In the genomic region with DNA sequence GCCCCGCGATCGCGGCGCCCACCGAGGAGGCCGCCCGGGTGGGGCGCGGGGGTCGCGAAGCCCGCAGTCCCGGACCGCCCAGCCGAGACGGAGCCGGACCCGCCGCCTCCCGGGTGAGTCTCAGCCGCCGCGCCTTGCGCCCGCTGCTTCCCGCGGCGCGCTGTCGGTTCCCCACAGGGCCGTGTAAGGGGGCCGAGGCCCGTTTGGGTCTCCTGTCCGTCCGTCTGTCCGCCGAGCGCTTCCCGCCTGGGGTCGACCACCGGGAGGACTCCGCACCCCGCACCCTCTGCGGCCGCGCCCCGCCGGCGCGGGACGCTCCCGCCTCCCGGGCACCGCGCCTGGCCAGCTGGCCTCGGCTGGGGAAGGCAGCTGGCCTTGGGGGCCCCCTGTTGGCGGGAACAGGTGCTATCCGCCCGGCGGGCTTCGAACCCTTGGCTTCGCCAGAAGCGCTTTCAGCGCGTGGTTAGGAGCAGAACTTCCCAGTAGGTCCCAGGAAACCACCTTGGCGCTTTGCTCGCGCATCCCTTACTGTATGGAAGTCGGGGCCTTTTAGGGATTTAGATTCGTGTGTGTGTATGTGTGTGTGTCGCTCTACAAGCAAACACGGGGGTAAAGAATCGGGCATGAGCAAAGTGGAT, we compare ENCODE assay signal across 1 cellular context.
TF ChIP-seq lines count a peak whose summit lies in the region.

No MANE protein-coding gene starts in this region.

TF ChIP-seq in GM12878, 131 proteins besides CTCF, POLR2A, EP300 and RAD21 (continued from another document):
- TF ChIP-seq, protein P1, sequence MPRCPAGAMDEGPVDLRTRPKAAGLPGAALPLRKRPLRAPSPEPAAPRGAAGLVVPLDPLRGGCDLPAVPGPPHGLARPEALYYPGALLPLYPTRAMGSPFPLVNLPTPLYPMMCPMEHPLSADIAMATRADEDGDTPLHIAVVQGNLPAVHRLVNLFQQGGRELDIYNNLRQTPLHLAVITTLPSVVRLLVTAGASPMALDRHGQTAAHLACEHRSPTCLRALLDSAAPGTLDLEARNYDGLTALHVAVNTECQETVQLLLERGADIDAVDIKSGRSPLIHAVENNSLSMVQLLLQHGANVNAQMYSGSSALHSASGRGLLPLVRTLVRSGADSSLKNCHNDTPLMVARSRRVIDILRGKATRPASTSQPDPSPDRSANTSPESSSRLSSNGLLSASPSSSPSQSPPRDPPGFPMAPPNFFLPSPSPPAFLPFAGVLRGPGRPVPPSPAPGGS (IDR thresholded peaks at IDR 0.05; ENCODE audit: borderline replicate concordance, insufficient read depth, low read depth, low read length, poor library complexity, severe bottlenecking): no peak
- TF ChIP-seq BRCA1 (IDR thresholded peaks at IDR 0.05; ENCODE audit: low read depth, low read length): no peak
- no peak for TF ChIP-seq SMAD5 (IDR thresholded peaks at IDR 0.05; ENCODE audit: low read depth)
- TF ChIP-seq RB1 (IDR thresholded peaks at IDR 0.05; ENCODE audit: borderline replicate concordance): peak; percentile 83; the same call in 1 of the 2 replicates
- no peak for TF ChIP-seq JUNB (IDR thresholded peaks at IDR 0.05)
- TF ChIP-seq, protein P2, sequence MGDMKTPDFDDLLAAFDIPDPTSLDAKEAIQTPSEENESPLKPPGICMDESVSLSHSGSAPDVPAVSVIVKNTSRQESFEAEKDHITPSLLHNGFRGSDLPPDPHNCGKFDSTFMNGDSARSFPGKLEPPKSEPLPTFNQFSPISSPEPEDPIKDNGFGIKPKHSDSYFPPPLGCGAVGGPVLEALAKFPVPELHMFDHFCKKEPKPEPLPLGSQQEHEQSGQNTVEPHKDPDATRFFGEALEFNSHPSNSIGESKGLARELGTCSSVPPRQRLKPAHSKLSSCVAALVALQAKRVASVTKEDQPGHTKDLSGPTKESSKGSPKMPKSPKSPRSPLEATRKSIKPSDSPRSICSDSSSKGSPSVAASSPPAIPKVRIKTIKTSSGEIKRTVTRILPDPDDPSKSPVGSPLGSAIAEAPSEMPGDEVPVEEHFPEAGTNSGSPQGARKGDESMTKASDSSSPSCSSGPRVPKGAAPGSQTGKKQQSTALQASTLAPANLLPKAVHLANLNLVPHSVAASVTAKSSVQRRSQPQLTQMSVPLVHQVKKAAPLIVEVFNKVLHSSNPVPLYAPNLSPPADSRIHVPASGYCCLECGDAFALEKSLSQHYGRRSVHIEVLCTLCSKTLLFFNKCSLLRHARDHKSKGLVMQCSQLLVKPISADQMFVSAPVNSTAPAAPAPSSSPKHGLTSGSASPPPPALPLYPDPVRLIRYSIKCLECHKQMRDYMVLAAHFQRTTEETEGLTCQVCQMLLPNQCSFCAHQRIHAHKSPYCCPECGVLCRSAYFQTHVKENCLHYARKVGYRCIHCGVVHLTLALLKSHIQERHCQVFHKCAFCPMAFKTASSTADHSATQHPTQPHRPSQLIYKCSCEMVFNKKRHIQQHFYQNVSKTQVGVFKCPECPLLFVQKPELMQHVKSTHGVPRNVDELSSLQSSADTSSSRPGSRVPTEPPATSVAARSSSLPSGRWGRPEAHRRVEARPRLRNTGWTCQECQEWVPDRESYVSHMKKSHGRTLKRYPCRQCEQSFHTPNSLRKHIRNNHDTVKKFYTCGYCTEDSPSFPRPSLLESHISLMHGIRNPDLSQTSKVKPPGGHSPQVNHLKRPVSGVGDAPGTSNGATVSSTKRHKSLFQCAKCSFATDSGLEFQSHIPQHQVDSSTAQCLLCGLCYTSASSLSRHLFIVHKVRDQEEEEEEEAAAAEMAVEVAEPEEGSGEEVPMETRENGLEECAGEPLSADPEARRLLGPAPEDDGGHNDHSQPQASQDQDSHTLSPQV (IDR thresholded peaks at IDR 0.05): peak; percentile 59; the same call in 1 of the 2 replicates
- 0 out of 2 replicates have a peak, but pooled peaks have one; percentile 32 for TF ChIP-seq YY1 (IDR thresholded peaks at IDR 0.05; ENCODE audit: low read depth, low read length)
- TF ChIP-seq YBX1 (IDR thresholded peaks at IDR 0.05): no peak
- no peak for TF ChIP-seq PAX8 (IDR thresholded peaks at IDR 0.05)
- TF ChIP-seq, protein P3, sequence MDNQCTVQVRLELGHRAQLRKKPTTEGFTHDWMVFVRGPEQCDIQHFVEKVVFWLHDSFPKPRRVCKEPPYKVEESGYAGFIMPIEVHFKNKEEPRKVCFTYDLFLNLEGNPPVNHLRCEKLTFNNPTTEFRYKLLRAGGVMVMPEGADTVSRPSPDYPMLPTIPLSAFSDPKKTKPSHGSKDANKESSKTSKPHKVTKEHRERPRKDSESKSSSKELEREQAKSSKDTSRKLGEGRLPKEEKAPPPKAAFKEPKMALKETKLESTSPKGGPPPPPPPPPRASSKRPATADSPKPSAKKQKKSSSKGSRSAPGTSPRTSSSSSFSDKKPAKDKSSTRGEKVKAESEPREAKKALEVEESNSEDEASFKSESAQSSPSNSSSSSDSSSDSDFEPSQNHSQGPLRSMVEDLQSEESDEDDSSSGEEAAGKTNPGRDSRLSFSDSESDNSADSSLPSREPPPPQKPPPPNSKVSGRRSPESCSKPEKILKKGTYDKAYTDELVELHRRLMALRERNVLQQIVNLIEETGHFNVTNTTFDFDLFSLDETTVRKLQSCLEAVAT (IDR thresholded peaks at IDR 0.05): no peak
- no peak for TF ChIP-seq MTA2 (IDR thresholded peaks at IDR 0.05; ENCODE audit: low read depth)
- TF ChIP-seq, protein P4, sequence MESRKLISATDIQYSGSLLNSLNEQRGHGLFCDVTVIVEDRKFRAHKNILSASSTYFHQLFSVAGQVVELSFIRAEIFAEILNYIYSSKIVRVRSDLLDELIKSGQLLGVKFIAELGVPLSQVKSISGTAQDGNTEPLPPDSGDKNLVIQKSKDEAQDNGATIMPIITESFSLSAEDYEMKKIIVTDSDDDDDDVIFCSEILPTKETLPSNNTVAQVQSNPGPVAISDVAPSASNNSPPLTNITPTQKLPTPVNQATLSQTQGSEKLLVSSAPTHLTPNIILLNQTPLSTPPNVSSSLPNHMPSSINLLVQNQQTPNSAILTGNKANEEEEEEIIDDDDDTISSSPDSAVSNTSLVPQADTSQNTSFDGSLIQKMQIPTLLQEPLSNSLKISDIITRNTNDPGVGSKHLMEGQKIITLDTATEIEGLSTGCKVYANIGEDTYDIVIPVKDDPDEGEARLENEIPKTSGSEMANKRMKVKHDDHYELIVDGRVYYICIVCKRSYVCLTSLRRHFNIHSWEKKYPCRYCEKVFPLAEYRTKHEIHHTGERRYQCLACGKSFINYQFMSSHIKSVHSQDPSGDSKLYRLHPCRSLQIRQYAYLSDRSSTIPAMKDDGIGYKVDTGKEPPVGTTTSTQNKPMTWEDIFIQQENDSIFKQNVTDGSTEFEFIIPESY (IDR thresholded peaks at IDR 0.05): 0 out of 2 replicates have a peak, but pooled peaks have one; percentile 6
- no peak for TF ChIP-seq ATF7 (IDR thresholded peaks at IDR 0.05; ENCODE audit: low read depth)
- TF ChIP-seq, protein P5, sequence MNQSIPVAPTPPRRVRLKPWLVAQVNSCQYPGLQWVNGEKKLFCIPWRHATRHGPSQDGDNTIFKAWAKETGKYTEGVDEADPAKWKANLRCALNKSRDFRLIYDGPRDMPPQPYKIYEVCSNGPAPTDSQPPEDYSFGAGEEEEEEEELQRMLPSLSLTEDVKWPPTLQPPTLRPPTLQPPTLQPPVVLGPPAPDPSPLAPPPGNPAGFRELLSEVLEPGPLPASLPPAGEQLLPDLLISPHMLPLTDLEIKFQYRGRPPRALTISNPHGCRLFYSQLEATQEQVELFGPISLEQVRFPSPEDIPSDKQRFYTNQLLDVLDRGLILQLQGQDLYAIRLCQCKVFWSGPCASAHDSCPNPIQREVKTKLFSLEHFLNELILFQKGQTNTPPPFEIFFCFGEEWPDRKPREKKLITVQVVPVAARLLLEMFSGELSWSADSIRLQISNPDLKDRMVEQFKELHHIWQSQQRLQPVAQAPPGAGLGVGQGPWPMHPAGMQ (IDR thresholded peaks at IDR 0.05; ENCODE audit: borderline replicate concordance): no peak
- 0 out of 4 replicates have a peak, but pooled peaks of 1 of the 2 experiments have one; percentile 8 for TF ChIP-seq IKZF2 (IDR thresholded peaks at IDR 0.05)
- TF ChIP-seq SPI1 (IDR thresholded peaks at IDR 0.05; ENCODE audit: borderline replicate concordance, insufficient read depth, low read depth, low read length): no peak
- peak; percentile 97 for TF ChIP-seq TCF3 (IDR thresholded peaks at IDR 0.05; ENCODE audit: borderline replicate concordance, insufficient read depth, low read depth, low read length)
- no peak for TF ChIP-seq SP1 (IDR thresholded peaks at IDR 0.05; ENCODE audit: low read depth, low read length)
- TF ChIP-seq ZNF274 (IDR thresholded peaks at IDR 0.05; ENCODE audit: insufficient read depth, insufficient read length): no peak
- TF ChIP-seq, protein P6, sequence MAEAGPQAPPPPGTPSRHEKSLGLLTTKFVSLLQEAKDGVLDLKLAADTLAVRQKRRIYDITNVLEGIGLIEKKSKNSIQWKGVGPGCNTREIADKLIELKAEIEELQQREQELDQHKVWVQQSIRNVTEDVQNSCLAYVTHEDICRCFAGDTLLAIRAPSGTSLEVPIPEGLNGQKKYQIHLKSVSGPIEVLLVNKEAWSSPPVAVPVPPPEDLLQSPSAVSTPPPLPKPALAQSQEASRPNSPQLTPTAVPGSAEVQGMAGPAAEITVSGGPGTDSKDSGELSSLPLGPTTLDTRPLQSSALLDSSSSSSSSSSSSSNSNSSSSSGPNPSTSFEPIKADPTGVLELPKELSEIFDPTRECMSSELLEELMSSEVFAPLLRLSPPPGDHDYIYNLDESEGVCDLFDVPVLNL (IDR thresholded peaks at IDR 0.05; ENCODE audit: low read depth, low read length): no peak
- no peak for TF ChIP-seq BACH1 (IDR thresholded peaks at IDR 0.05; ENCODE audit: borderline replicate concordance)
- TF ChIP-seq, protein P7, sequence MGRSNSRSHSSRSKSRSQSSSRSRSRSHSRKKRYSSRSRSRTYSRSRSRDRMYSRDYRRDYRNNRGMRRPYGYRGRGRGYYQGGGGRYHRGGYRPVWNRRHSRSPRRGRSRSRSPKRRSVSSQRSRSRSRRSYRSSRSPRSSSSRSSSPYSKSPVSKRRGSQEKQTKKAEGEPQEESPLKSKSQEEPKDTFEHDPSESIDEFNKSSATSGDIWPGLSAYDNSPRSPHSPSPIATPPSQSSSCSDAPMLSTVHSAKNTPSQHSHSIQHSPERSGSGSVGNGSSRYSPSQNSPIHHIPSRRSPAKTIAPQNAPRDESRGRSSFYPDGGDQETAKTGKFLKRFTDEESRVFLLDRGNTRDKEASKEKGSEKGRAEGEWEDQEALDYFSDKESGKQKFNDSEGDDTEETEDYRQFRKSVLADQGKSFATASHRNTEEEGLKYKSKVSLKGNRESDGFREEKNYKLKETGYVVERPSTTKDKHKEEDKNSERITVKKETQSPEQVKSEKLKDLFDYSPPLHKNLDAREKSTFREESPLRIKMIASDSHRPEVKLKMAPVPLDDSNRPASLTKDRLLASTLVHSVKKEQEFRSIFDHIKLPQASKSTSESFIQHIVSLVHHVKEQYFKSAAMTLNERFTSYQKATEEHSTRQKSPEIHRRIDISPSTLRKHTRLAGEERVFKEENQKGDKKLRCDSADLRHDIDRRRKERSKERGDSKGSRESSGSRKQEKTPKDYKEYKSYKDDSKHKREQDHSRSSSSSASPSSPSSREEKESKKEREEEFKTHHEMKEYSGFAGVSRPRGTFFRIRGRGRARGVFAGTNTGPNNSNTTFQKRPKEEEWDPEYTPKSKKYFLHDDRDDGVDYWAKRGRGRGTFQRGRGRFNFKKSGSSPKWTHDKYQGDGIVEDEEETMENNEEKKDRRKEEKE (IDR thresholded peaks at IDR 0.05): no peak
